In genomic region chr13:43815204-43815603, GRCh38 we compare ENCODE assay signal across 14 cellular contexts. TPM values are rescaled to one million over a fixed set of nuclear protein-coding genes. Genes with fewer than 3 reads are reported as not detected.
DNase-seq lines count a peak whose midpoint lies in the region; ATAC-seq and TF ChIP-seq lines count a peak whose summit lies in the region.
"Had no signal": no experiment of that assay in that cellular context is flagged by ENCODE, and none has a peak within 500 bp of the region (broad histone marks: within the 10 kb centered on the region; RNA-seq: fewer than 3 reads in every experiment).

No MANE protein-coding gene starts in this region.

- no peaks in the 10 kb centered on the region for H3K36me3 ChIP-seq in RWPE2 (ENCODE audit: low read depth)

- H3K27me3 Mint-ChIP-seq in osteocyte (ENCODE audit: unreplicated experiment), result no peaks in the 10 kb centered on the region

- TF ChIP-seq CTCF in RWPE2 (IDR thresholded peaks at IDR 0.05; ENCODE audit: poor library complexity, severe bottlenecking) (no peak), fibroblast of pulmonary artery (IDR thresholded peaks at IDR 0.05; ENCODE audit: low read length, missing control alignments) (no peak), osteocyte (IDR thresholded peaks at IDR 0.05) (no peak)

- H3K36me3 Mint-ChIP-seq in osteocyte (ENCODE audit: unreplicated experiment), result peaks cover 2% of the 10 kb centered on the region
- H3K36me3 Mint-ChIP-seq: stimulated activated memory B cell treated with anti-CD40 and anti-IgM and Interleukin-4, amounts not matched to agents 10 μg/mL and 1 μg/mL and 100 μg/mL, for 72 hours had no signal

- ATAC-seq in RWPE2 (ENCODE audit: low read depth) (peak; percentile 38; the same call in 1 of the 3 replicates), GM21529 (IDR thresholded peaks at IDR 0.05; ENCODE audit: unreplicated experiment) (no peak), HG02798 (IDR thresholded peaks at IDR 0.05; ENCODE audit: poor library complexity, unreplicated experiment) (no peak)
- ATAC-seq: GM12878; stimulated activated memory B cell treated with anti-CD40 and anti-IgM and Interleukin-4, amounts not matched to agents 10 μg/mL and 1 μg/mL and 100 μg/mL, for 72 hours had no signal

- H3K4me1 Mint-ChIP-seq in osteocyte (ENCODE audit: unreplicated experiment), result peaks cover 22% of the 10 kb centered on the region
- H3K4me1 Mint-ChIP-seq: stimulated activated memory B cell treated with anti-CD40 and anti-IgM and Interleukin-4, amounts not matched to agents 10 μg/mL and 1 μg/mL and 100 μg/mL, for 72 hours had no signal

- DNase-seq in ELF-1 (ENCODE audit: low read depth, low spot score), result peak; percentile 40
- DNase-seq in RWPE2 (ENCODE audit: low spot score), result no peak
- peak; percentile 88 for DNase-seq in fibroblast of pulmonary artery (ENCODE audit: low read depth)
- no peak for DNase-seq in osteocyte (ENCODE audit: extremely low spot score, unreplicated experiment)
- no peak for DNase-seq in NCI-H1105 treated with DMSO at 0.1 percent for 48 hours (lab: John Stamatoyannopoulos, UW)
- no peak for DNase-seq in hippocampal formation (lab: John Stamatoyannopoulos, UW)
- DNase-seq: Calu3, cerebellar nuclear complex, glutamatergic neuron, NCI-H187 treated with DMSO at 0.1 percent for 48 hours had no signal

- H3K4me1 ChIP-seq in RWPE2 (ENCODE audit: insufficient read depth, poor library complexity, severe bottlenecking), result no peaks in the 10 kb centered on the region

- no peaks in the 10 kb centered on the region for H3K9me3 ChIP-seq in RWPE2 (ENCODE audit: severe bottlenecking)

- H3K27ac Mint-ChIP-seq in osteocyte (ENCODE audit: unreplicated experiment), result peak overlapping the region; percentile 90
- H3K27ac Mint-ChIP-seq: stimulated activated memory B cell treated with anti-CD40 and anti-IgM and Interleukin-4, amounts not matched to agents 10 μg/mL and 1 μg/mL and 100 μg/mL, for 72 hours had no signal

- H3K9me3 Mint-ChIP-seq in osteocyte (ENCODE audit: unreplicated experiment), result peaks cover 4% of the 10 kb centered on the region

- H3K27ac ChIP-seq in RWPE2 (ENCODE audit: poor library complexity, severe bottlenecking), result no peak overlapping the region

- peak overlapping the region; percentile 15 for H3K4me3 Mint-ChIP-seq in osteocyte (ENCODE audit: unreplicated experiment)
- H3K4me3 Mint-ChIP-seq: stimulated activated memory B cell treated with anti-CD40 and anti-IgM and Interleukin-4, amounts not matched to agents 10 μg/mL and 1 μg/mL and 100 μg/mL, for 72 hours had no signal

- no peaks in the 10 kb centered on the region for H3K27me3 ChIP-seq in RWPE2 (ENCODE audit: insufficient read depth, poor library complexity, severe bottlenecking)

- H3K4me3 ChIP-seq in RWPE2 (ENCODE audit: severe bottlenecking) (no peak overlapping the region), fibroblast of pulmonary artery (replicated peaks; ENCODE audit: low read depth, low read length) (no peak overlapping the region)
- H3K4me3 ChIP-seq: GM12878 had no signal

RNA-seq across cellular contexts. Expression of gene ENOX1, which starts 28.4 kb away (rescaled TPM):
- 5.9 and 6.9 TPM in 2 replicates for total RNA-seq in osteocyte

Comparison
In these comparisons a context has a peak if more than half of its experiments do, and no peak if none do; other contexts are left out.
1. DNase-seq: peak in ELF-1 (single experiment) and fibroblast of pulmonary artery (single experiment); none in RWPE2 (single experiment), osteocyte (single experiment), NCI-H1105 treated with DMSO at 0.1 percent for 48 hours (single experiment) and hippocampal formation (0 of 2).